1 cellular context compared by ENCODE assay signal in genomic region chr16:67229906-67230808, GRCh38.
TF ChIP-seq lines count a peak whose summit lies in the region.

No MANE protein-coding gene starts in this region.

TF ChIP-seq in GM12878, 131 proteins besides CTCF, POLR2A, EP300 and RAD21:
- TF ChIP-seq PML (IDR thresholded peaks at IDR 0.05; ENCODE audit: low read length) (0 out of 2 replicates have a peak, but pooled peaks have one; percentile 9), NR2C1 (IDR thresholded peaks at IDR 0.05) (no peak), MYB (IDR thresholded peaks at IDR 0.05; ENCODE audit: borderline replicate concordance, low read depth, low read length) (no peak), RAD51 (IDR thresholded peaks at IDR 0.05) (no peak), POLR2AphosphoS5 (IDR thresholded peaks at IDR 0.05; ENCODE audit: low read length) (0 out of 2 replicates have a peak, but pooled peaks have one; percentile 21), NFYA (IDR thresholded peaks at IDR 0.05; ENCODE audit: borderline replicate concordance, low read depth, low read length) (no peak), TAF1 (IDR thresholded peaks at IDR 0.05; ENCODE audit: borderline replicate concordance, low read depth, low read length) (no peak)
